1 cellular context compared by ENCODE assay signal in the genomic region with DNA sequence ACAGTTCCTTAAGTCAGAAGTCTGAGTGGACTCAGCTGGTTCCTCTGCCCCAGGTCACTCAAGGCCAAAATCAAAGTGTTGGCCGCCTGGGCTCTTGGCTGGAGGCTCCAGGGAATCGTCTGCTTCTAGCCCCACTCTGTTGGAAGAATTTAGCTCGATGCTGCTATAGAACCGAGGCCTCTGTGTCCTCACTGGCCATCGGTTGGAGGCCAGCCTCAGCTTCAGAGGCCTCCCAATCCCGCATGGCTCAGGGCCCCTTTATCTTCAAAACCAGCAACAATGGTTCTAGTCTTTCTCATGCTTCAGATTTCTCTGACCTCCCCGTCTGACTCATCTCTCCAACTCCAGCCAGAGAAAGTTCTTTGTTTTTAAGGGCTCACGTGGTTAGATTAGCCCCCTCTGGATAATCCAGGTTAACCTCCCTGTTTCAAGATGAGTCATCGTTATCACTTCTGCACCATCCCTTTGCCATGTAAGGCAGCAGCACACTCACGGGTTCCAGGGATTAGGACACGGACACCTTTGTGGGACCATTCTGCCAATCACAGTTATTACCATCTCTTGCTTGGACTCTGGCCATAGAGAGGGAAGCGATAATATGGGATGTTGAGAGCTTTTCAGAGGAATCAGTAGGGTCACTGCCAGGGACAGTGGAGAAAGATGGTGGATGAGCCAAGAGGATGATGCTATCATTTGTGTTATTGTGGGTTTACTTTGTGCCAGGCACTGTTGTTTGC.
TF ChIP-seq lines count a peak whose summit lies in the region.

No MANE protein-coding gene starts in this region.

TF ChIP-seq in K562, 482 proteins besides CTCF, POLR2A, EP300 and RAD21 (continued from another document and continues in another):
- TF ChIP-seq, protein P1, sequence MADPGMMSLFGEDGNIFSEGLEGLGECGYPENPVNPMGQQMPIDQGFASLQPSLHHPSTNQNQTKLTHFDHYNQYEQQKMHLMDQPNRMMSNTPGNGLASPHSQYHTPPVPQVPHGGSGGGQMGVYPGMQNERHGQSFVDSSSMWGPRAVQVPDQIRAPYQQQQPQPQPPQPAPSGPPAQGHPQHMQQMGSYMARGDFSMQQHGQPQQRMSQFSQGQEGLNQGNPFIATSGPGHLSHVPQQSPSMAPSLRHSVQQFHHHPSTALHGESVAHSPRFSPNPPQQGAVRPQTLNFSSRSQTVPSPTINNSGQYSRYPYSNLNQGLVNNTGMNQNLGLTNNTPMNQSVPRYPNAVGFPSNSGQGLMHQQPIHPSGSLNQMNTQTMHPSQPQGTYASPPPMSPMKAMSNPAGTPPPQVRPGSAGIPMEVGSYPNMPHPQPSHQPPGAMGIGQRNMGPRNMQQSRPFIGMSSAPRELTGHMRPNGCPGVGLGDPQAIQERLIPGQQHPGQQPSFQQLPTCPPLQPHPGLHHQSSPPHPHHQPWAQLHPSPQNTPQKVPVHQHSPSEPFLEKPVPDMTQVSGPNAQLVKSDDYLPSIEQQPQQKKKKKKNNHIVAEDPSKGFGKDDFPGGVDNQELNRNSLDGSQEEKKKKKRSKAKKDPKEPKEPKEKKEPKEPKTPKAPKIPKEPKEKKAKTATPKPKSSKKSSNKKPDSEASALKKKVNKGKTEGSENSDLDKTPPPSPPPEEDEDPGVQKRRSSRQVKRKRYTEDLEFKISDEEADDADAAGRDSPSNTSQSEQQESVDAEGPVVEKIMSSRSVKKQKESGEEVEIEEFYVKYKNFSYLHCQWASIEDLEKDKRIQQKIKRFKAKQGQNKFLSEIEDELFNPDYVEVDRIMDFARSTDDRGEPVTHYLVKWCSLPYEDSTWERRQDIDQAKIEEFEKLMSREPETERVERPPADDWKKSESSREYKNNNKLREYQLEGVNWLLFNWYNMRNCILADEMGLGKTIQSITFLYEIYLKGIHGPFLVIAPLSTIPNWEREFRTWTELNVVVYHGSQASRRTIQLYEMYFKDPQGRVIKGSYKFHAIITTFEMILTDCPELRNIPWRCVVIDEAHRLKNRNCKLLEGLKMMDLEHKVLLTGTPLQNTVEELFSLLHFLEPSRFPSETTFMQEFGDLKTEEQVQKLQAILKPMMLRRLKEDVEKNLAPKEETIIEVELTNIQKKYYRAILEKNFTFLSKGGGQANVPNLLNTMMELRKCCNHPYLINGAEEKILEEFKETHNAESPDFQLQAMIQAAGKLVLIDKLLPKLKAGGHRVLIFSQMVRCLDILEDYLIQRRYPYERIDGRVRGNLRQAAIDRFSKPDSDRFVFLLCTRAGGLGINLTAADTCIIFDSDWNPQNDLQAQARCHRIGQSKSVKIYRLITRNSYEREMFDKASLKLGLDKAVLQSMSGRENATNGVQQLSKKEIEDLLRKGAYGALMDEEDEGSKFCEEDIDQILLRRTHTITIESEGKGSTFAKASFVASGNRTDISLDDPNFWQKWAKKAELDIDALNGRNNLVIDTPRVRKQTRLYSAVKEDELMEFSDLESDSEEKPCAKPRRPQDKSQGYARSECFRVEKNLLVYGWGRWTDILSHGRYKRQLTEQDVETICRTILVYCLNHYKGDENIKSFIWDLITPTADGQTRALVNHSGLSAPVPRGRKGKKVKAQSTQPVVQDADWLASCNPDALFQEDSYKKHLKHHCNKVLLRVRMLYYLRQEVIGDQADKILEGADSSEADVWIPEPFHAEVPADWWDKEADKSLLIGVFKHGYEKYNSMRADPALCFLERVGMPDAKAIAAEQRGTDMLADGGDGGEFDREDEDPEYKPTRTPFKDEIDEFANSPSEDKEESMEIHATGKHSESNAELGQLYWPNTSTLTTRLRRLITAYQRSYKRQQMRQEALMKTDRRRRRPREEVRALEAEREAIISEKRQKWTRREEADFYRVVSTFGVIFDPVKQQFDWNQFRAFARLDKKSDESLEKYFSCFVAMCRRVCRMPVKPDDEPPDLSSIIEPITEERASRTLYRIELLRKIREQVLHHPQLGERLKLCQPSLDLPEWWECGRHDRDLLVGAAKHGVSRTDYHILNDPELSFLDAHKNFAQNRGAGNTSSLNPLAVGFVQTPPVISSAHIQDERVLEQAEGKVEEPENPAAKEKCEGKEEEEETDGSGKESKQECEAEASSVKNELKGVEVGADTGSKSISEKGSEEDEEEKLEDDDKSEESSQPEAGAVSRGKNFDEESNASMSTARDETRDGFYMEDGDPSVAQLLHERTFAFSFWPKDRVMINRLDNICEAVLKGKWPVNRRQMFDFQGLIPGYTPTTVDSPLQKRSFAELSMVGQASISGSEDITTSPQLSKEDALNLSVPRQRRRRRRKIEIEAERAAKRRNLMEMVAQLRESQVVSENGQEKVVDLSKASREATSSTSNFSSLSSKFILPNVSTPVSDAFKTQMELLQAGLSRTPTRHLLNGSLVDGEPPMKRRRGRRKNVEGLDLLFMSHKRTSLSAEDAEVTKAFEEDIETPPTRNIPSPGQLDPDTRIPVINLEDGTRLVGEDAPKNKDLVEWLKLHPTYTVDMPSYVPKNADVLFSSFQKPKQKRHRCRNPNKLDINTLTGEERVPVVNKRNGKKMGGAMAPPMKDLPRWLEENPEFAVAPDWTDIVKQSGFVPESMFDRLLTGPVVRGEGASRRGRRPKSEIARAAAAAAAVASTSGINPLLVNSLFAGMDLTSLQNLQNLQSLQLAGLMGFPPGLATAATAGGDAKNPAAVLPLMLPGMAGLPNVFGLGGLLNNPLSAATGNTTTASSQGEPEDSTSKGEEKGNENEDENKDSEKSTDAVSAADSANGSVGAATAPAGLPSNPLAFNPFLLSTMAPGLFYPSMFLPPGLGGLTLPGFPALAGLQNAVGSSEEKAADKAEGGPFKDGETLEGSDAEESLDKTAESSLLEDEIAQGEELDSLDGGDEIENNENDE (IDR thresholded peaks at IDR 0.05; ENCODE audit: low read depth, low read length) = no peak
- TF ChIP-seq CEBPB (tag; IDR thresholded peaks at IDR 0.05) (no peak), USF2 (CRISPR knock-in tag; IDR thresholded peaks at IDR 0.05) (peak; percentile 68), KLF13 (tag; IDR thresholded peaks at IDR 0.05; ENCODE audit: borderline replicate concordance, low read depth) (no peak), SOX6 (IDR thresholded peaks at IDR 0.05) (peak; percentile 99), CEBPZ (IDR thresholded peaks at IDR 0.05; ENCODE audit: borderline replicate concordance, low read depth, low read length) (no peak), SMARCA5 (IDR thresholded peaks at IDR 0.05) (0 out of 2 replicates have a peak, but pooled peaks have one; percentile 92), PML (IDR thresholded peaks at IDR 0.05; ENCODE audit: low read length) (peak; percentile 49; the same call in 1 of the 2 replicates), E2F6 (IDR thresholded peaks at IDR 0.05; ENCODE audit: borderline replicate concordance in 1 of 2, extremely low read depth in 1 of 2, insufficient read depth in 1 of 2, insufficient read length in 1 of 2, low read depth in 1 of 2, low read length in 1 of 2, poor library complexity in 1 of 2, severe bottlenecking in 1 of 2) (no peak), L3MBTL2 (IDR thresholded peaks at IDR 0.05) (peak; percentile 68), CBX3 (IDR thresholded peaks at IDR 0.05; ENCODE audit: borderline replicate concordance in 1 of 2, low read length in 2 of 2) (no peak), STAG1 (CRISPR knock-in tag; IDR thresholded peaks at IDR 0.05; ENCODE audit: borderline replicate concordance) (no peak), CC2D1A (IDR thresholded peaks at IDR 0.05) (0 out of 2 replicates have a peak, but pooled peaks have one; percentile 10), ERF (CRISPR knock-in tag; IDR thresholded peaks at IDR 0.05) (0 out of 2 replicates have a peak, but pooled peaks have one; percentile 18), MBD1 (CRISPR knock-in tag; IDR thresholded peaks at IDR 0.05) (no peak), TFAM (CRISPR knock-in tag; conservative IDR thresholded peaks at IDR 0.05) (no peak), ZNF512 (tag; IDR thresholded peaks at IDR 0.05) (no peak), ATF3 (IDR thresholded peaks at IDR 0.05) (peak; percentile 98), ATF3 (CRISPR knock-in tag; conservative IDR thresholded peaks at IDR 0.05) (peak; percentile 91; the same call in 1 of the 2 replicates), IRF9 (tag; IDR thresholded peaks at IDR 0.05) (no peak), FOSL1 (tag; conservative IDR thresholded peaks at IDR 0.05) (peak; percentile 100), MEIS2 (IDR thresholded peaks at IDR 0.05; ENCODE audit: partially characterized antibody) (peak; percentile 25)
- TF ChIP-seq, protein P2, sequence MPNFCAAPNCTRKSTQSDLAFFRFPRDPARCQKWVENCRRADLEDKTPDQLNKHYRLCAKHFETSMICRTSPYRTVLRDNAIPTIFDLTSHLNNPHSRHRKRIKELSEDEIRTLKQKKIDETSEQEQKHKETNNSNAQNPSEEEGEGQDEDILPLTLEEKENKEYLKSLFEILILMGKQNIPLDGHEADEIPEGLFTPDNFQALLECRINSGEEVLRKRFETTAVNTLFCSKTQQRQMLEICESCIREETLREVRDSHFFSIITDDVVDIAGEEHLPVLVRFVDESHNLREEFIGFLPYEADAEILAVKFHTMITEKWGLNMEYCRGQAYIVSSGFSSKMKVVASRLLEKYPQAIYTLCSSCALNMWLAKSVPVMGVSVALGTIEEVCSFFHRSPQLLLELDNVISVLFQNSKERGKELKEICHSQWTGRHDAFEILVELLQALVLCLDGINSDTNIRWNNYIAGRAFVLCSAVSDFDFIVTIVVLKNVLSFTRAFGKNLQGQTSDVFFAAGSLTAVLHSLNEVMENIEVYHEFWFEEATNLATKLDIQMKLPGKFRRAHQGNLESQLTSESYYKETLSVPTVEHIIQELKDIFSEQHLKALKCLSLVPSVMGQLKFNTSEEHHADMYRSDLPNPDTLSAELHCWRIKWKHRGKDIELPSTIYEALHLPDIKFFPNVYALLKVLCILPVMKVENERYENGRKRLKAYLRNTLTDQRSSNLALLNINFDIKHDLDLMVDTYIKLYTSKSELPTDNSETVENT (CRISPR knock-in tag; IDR thresholded peaks at IDR 0.05) = 0 out of 2 replicates have a peak, but pooled peaks have one; percentile 11
